Comparison of ENCODE assay signal across 1 cellular context in the genomic region with DNA sequence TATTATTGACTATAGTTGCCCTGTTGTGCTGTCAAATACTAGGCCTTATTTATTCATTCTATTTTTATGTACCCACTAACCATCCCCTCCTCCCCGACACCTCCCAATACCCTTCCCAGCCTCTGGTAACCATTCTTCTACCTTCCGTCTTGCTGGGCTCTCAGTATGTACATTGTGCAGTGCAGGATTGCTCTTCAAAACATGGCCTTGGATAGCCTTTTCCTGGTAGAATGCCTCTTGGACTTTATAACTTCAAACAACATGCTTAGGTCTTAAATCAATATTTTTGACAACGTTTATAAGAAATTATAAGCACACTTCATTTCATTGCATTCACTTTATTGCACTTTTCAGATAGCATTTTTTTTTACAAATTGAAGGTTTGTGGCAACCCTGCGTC.
A peak's percentile ranks its signal among the peaks of the same experiment; 100 is the strongest.
TF ChIP-seq lines count a peak whose summit lies in the region.

No MANE protein-coding gene starts in this region.

TF ChIP-seq in HepG2, 621 proteins besides CTCF, POLR2A, EP300 and RAD21 (continued from another document):
- TF ChIP-seq, protein P1, sequence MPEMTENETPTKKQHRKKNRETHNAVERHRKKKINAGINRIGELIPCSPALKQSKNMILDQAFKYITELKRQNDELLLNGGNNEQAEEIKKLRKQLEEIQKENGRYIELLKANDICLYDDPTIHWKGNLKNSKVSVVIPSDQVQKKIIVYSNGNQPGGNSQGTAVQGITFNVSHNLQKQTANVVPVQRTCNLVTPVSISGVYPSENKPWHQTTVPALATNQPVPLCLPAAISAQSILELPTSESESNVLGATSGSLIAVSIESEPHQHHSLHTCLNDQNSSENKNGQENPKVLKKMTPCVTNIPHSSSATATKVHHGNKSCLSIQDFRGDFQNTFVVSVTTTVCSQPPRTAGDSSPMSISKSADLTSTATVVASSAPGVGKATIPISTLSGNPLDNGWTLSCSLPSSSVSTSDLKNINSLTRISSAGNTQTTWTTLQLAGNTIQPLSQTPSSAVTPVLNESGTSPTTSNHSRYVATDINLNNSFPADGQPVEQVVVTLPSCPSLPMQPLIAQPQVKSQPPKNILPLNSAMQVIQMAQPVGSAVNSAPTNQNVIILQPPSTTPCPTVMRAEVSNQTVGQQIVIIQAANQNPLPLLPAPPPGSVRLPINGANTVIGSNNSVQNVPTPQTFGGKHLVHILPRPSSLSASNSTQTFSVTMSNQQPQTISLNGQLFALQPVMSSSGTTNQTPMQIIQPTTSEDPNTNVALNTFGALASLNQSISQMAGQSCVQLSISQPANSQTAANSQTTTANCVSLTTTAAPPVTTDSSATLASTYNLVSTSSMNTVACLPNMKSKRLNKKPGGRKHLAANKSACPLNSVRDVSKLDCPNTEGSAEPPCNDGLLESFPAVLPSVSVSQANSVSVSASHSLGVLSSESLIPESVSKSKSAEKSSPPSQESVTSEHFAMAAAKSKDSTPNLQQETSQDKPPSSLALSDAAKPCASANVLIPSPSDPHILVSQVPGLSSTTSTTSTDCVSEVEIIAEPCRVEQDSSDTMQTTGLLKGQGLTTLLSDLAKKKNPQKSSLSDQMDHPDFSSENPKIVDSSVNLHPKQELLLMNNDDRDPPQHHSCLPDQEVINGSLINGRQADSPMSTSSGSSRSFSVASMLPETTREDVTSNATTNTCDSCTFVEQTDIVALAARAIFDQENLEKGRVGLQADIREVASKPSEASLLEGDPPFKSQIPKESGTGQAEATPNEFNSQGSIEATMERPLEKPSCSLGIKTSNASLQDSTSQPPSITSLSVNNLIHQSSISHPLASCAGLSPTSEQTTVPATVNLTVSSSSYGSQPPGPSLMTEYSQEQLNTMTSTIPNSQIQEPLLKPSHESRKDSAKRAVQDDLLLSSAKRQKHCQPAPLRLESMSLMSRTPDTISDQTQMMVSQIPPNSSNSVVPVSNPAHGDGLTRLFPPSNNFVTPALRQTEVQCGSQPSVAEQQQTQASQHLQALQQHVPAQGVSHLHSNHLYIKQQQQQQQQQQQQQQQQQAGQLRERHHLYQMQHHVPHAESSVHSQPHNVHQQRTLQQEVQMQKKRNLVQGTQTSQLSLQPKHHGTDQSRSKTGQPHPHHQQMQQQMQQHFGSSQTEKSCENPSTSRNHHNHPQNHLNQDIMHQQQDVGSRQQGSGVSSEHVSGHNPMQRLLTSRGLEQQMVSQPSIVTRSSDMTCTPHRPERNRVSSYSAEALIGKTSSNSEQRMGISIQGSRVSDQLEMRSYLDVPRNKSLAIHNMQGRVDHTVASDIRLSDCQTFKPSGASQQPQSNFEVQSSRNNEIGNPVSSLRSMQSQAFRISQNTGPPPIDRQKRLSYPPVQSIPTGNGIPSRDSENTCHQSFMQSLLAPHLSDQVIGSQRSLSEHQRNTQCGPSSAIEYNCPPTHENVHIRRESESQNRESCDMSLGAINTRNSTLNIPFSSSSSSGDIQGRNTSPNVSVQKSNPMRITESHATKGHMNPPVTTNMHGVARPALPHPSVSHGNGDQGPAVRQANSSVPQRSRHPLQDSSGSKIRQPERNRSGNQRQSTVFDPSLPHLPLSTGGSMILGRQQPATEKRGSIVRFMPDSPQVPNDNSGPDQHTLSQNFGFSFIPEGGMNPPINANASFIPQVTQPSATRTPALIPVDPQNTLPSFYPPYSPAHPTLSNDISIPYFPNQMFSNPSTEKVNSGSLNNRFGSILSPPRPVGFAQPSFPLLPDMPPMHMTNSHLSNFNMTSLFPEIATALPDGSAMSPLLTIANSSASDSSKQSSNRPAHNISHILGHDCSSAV (CRISPR knock-in tag; IDR thresholded peaks at IDR 0.05; ENCODE audit: borderline replicate concordance), result no peak
- TF ChIP-seq, protein P2, sequence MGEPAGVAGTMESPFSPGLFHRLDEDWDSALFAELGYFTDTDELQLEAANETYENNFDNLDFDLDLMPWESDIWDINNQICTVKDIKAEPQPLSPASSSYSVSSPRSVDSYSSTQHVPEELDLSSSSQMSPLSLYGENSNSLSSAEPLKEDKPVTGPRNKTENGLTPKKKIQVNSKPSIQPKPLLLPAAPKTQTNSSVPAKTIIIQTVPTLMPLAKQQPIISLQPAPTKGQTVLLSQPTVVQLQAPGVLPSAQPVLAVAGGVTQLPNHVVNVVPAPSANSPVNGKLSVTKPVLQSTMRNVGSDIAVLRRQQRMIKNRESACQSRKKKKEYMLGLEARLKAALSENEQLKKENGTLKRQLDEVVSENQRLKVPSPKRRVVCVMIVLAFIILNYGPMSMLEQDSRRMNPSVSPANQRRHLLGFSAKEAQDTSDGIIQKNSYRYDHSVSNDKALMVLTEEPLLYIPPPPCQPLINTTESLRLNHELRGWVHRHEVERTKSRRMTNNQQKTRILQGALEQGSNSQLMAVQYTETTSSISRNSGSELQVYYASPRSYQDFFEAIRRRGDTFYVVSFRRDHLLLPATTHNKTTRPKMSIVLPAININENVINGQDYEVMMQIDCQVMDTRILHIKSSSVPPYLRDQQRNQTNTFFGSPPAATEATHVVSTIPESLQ (CRISPR knock-in tag; conservative IDR thresholded peaks at IDR 0.05), result no peak
- no peak for TF ChIP-seq ZNF207 (IDR thresholded peaks at IDR 0.05; ENCODE audit: borderline replicate concordance)
- TF ChIP-seq, protein P3, sequence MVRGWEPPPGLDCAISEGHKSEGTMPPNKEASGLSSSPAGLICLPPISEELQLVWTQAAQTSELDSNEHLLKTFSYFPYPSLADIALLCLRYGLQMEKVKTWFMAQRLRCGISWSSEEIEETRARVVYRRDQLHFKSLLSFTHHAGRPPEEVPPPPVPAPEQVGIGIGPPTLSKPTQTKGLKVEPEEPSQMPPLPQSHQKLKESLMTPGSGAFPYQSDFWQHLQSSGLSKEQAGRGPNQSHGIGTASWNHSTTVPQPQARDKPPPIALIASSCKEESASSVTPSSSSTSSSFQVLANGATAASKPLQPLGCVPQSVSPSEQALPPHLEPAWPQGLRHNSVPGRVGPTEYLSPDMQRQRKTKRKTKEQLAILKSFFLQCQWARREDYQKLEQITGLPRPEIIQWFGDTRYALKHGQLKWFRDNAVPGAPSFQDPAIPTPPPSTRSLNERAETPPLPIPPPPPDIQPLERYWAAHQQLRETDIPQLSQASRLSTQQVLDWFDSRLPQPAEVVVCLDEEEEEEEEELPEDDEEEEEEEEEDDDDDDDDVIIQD (CRISPR knock-in tag; IDR thresholded peaks at IDR 0.05; ENCODE audit: low read depth), result peak; percentile 28; the same call in 1 of the 2 replicates
- TF ChIP-seq ZNF644 (CRISPR knock-in tag; IDR thresholded peaks at IDR 0.05; ENCODE audit: low read depth), result peak; percentile 76
- TF ChIP-seq RXRB (CRISPR knock-in tag; IDR thresholded peaks at IDR 0.05; ENCODE audit: borderline replicate concordance), result 0 out of 2 replicates have a peak, but pooled peaks have one; percentile 22
- TF ChIP-seq ZC3H13 (CRISPR knock-in tag; IDR thresholded peaks at IDR 0.05), result no peak
- no peak for TF ChIP-seq ZNF883 (CRISPR knock-in tag; IDR thresholded peaks at IDR 0.05; ENCODE audit: not compliant biosample characterization)
- TF ChIP-seq, protein P4, sequence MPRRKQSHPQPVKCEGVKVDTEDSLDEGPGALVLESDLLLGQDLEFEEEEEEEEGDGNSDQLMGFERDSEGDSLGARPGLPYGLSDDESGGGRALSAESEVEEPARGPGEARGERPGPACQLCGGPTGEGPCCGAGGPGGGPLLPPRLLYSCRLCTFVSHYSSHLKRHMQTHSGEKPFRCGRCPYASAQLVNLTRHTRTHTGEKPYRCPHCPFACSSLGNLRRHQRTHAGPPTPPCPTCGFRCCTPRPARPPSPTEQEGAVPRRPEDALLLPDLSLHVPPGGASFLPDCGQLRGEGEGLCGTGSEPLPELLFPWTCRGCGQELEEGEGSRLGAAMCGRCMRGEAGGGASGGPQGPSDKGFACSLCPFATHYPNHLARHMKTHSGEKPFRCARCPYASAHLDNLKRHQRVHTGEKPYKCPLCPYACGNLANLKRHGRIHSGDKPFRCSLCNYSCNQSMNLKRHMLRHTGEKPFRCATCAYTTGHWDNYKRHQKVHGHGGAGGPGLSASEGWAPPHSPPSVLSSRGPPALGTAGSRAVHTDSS (CRISPR knock-in tag; conservative IDR thresholded peaks at IDR 0.05), result no peak
- peak; percentile 54; the same call in 1 of the 2 replicates for TF ChIP-seq ZMYM4 (CRISPR knock-in tag; IDR thresholded peaks at IDR 0.05)
- TF ChIP-seq ZNF776 (CRISPR knock-in tag; IDR thresholded peaks at IDR 0.05), result no peak
- TF ChIP-seq, protein P5, sequence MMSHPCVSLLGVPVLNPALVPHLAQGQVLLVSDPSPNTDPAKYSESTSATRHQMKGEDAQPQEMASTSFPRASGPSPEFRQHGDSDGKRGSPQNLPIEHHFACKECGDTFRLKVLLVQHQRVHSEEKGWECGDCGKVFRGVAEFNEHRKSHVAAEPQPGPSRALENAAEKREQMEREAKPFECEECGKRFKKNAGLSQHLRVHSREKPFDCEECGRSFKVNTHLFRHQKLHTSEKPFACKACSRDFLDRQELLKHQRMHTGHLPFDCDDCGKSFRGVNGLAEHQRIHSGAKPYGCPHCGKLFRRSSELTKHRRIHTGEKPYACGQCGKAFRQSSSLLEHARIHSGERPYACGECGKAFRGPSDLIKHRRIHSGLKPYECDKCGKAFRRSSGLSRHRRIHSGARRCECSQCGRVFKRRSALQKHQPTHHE (CRISPR knock-in tag; IDR thresholded peaks at IDR 0.05; ENCODE audit: borderline replicate concordance), result no peak
- TF ChIP-seq, protein P6, sequence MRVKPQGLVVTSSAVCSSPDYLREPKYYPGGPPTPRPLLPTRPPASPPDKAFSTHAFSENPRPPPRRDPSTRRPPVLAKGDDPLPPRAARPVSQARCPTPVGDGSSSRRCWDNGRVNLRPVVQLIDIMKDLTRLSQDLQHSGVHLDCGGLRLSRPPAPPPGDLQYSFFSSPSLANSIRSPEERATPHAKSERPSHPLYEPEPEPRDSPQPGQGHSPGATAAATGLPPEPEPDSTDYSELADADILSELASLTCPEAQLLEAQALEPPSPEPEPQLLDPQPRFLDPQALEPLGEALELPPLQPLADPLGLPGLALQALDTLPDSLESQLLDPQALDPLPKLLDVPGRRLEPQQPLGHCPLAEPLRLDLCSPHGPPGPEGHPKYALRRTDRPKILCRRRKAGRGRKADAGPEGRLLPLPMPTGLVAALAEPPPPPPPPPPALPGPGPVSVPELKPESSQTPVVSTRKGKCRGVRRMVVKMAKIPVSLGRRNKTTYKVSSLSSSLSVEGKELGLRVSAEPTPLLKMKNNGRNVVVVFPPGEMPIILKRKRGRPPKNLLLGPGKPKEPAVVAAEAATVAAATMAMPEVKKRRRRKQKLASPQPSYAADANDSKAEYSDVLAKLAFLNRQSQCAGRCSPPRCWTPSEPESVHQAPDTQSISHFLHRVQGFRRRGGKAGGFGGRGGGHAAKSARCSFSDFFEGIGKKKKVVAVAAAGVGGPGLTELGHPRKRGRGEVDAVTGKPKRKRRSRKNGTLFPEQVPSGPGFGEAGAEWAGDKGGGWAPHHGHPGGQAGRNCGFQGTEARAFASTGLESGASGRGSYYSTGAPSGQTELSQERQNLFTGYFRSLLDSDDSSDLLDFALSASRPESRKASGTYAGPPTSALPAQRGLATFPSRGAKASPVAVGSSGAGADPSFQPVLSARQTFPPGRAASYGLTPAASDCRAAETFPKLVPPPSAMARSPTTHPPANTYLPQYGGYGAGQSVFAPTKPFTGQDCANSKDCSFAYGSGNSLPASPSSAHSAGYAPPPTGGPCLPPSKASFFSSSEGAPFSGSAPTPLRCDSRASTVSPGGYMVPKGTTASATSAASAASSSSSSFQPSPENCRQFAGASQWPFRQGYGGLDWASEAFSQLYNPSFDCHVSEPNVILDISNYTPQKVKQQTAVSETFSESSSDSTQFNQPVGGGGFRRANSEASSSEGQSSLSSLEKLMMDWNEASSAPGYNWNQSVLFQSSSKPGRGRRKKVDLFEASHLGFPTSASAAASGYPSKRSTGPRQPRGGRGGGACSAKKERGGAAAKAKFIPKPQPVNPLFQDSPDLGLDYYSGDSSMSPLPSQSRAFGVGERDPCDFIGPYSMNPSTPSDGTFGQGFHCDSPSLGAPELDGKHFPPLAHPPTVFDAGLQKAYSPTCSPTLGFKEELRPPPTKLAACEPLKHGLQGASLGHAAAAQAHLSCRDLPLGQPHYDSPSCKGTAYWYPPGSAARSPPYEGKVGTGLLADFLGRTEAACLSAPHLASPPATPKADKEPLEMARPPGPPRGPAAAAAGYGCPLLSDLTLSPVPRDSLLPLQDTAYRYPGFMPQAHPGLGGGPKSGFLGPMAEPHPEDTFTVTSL (CRISPR knock-in tag; IDR thresholded peaks at IDR 0.05; ENCODE audit: borderline replicate concordance), result peak; percentile 62; the same call in 1 of the 2 replicates
- no peak for TF ChIP-seq ZNF703 (CRISPR knock-in tag; IDR thresholded peaks at IDR 0.05; ENCODE audit: borderline replicate concordance)
- TF ChIP-seq, protein P7, sequence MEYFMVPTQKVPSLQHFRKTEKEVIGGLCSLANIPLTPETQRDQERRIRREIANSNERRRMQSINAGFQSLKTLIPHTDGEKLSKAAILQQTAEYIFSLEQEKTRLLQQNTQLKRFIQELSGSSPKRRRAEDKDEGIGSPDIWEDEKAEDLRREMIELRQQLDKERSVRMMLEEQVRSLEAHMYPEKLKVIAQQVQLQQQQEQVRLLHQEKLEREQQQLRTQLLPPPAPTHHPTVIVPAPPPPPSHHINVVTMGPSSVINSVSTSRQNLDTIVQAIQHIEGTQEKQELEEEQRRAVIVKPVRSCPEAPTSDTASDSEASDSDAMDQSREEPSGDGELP (IDR thresholded peaks at IDR 0.05; ENCODE audit: borderline replicate concordance, low read depth), result no peak
- TF ChIP-seq, protein P8, sequence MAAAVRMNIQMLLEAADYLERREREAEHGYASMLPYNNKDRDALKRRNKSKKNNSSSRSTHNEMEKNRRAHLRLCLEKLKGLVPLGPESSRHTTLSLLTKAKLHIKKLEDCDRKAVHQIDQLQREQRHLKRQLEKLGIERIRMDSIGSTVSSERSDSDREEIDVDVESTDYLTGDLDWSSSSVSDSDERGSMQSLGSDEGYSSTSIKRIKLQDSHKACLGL (CRISPR knock-in tag; IDR thresholded peaks at IDR 0.05), result no peak
- peak; percentile 38; the same call in 1 of the 2 replicates for TF ChIP-seq FOXA3 (CRISPR knock-in tag; IDR thresholded peaks at IDR 0.05)
- no peak for TF ChIP-seq ZNF652 (CRISPR knock-in tag; IDR thresholded peaks at IDR 0.05; ENCODE audit: borderline replicate concordance, low read depth)
- TF ChIP-seq KDM4B (CRISPR knock-in tag; IDR thresholded peaks at IDR 0.05), result no peak
- peak; percentile 47 for TF ChIP-seq HNF4A (CRISPR knock-in tag; IDR thresholded peaks at IDR 0.05)
- no peak for TF ChIP-seq SMARCE1 (IDR thresholded peaks at IDR 0.05; ENCODE audit: borderline replicate concordance)
- TF ChIP-seq ATM (IDR thresholded peaks at IDR 0.05; ENCODE audit: borderline replicate concordance), result no peak
- no peak for TF ChIP-seq YEATS2 (CRISPR knock-in tag; IDR thresholded peaks at IDR 0.05; ENCODE audit: borderline replicate concordance)
- TF ChIP-seq SKI (IDR thresholded peaks at IDR 0.05; ENCODE audit: partially characterized antibody), result no peak
- TF ChIP-seq HNRNPUL1 (IDR thresholded peaks at IDR 0.05; ENCODE audit: low read depth, low read length), result no peak
